Comparison of ENCODE assay signal across 16 cellular contexts in genomic region chr2:40213616-40214015, GRCh38.
"Had no signal": no experiment of that assay in that cellular context is flagged by ENCODE, and none has a peak within 500 bp of the region (broad histone marks: within the 10 kb centered on the region; RNA-seq: fewer than 3 reads in every experiment).

No MANE protein-coding gene starts in this region.

- FAIRE-seq: pancreas had no signal

- H3K36me3 Mint-ChIP-seq: activated naive CD8-positive, alpha-beta T cell had no signal

- DNase-seq: activated CD4-positive, alpha-beta T cell treated with anti-CD3 and anti-CD28 coated beads, Interleukin-2, amount 10 ng/mL, durations not matched to agents 7 days and 5 days; activated CD4-positive, CD25-positive, alpha-beta regulatory T cell; activated CD8-positive, alpha-beta memory T cell treated with anti-CD3 and anti-CD28 coated beads for 24 hours; activated gamma-delta T cell treated with Interleukin-2 at 50 U/mL for 16 hours; amniotic stem cell; body of pancreas; central memory CD4-positive, alpha-beta T cell; colonic mucosa; pancreas; stimulated activated CD4-positive, alpha-beta T cell treated with anti-CD3 and anti-CD28 coated beads, Interleukin-15, amount 100 ng/mL, for 24 hours; stimulated activated CD4-positive, alpha-beta T cell treated with anti-CD3 and anti-CD28 coated beads, Interleukin-4, amount 100 ng/mL, for 1 hour; stimulated activated naive CD4-positive, alpha-beta T cell; tibial artery had no signal

- H3K27ac Mint-ChIP-seq: activated CD4-positive, alpha-beta T cell treated with anti-CD3 and anti-CD28 coated beads, Interleukin-2, amount 10 ng/mL, durations not matched to agents 7 days and 5 days; activated naive CD8-positive, alpha-beta T cell had no signal

- H3K27me3 ChIP-seq: body of pancreas, colonic mucosa, esophagus muscularis mucosa, pancreas, tibial artery had no signal

- H3K36me3 ChIP-seq: colonic mucosa, esophagus muscularis mucosa, pancreas, tibial artery had no signal

- H3K9me3 ChIP-seq: body of pancreas, colonic mucosa, esophagus muscularis mucosa, pancreas, tibial artery had no signal

- H3K27ac ChIP-seq: body of pancreas, colonic mucosa, pancreas, skin epidermis, tibial artery had no signal

- H3K4me3 ChIP-seq: body of pancreas, colonic mucosa, esophagus muscularis mucosa, pancreas, skin epidermis, tibial artery had no signal

- H3K27me3 Mint-ChIP-seq: activated CD4-positive, alpha-beta T cell treated with anti-CD3 and anti-CD28 coated beads, Interleukin-2, amount 10 ng/mL, durations not matched to agents 7 days and 5 days; activated naive CD8-positive, alpha-beta T cell had no signal

- H3K4me3 Mint-ChIP-seq: activated CD4-positive, alpha-beta T cell treated with anti-CD3 and anti-CD28 coated beads, Interleukin-2, amount 10 ng/mL, durations not matched to agents 7 days and 5 days; activated naive CD8-positive, alpha-beta T cell had no signal

- H3K4me1 Mint-ChIP-seq: activated CD4-positive, alpha-beta T cell treated with anti-CD3 and anti-CD28 coated beads, Interleukin-2, amount 10 ng/mL, durations not matched to agents 7 days and 5 days had no signal

- H3K4me1 ChIP-seq: body of pancreas, colonic mucosa, pancreas had no signal
